8 cellular contexts compared by ENCODE assay signal in genomic region chr4:182806259-182807252, GRCh38.
DNase-seq lines count a peak whose midpoint lies in the region; ATAC-seq and TF ChIP-seq lines count a peak whose summit lies in the region.

No MANE protein-coding gene starts in this region.

- peak overlapping the region; percentile 34 to 75 (median 58) for H3K4me3 ChIP-seq in dorsolateral prefrontal cortex
- no peak overlapping the region for H3K4me3 ChIP-seq in lower leg skin (ENCODE audit: low read depth, poor library complexity, severe bottlenecking)

- H3K27ac ChIP-seq in dorsolateral prefrontal cortex = peak overlapping the region in 7 of 59 donors; percentile 38 to 73 (median 50)

- H3K27me3 ChIP-seq in dorsolateral prefrontal cortex = peaks cover 0 to 4% (median 0%) of the 10 kb centered on the region in 45 donors

- intact Hi-C loops in dorsolateral prefrontal cortex (cut with DNase I) (loop anchor here (10.0 kb wide), 4 partner anchors 322 to 1662 kb away; no protein-coding TSS in a partner anchor), lower leg skin (cut with DNase I; ENCODE audit: low total_unique reads) (loop anchor here (10.0 kb wide), 1 partner anchor 332 kb away; no protein-coding TSS in a partner anchor)

- POLR2A ChIA-PET in activated CD4-positive, alpha-beta T cell treated with anti-CD3 and anti-CD28 coated beads, Interleukin-2, amount 10 ng/mL, durations not matched to agents 7 days and 5 days (lab: Charles Lee) = no interaction called here

- peaks cover 5% of the 10 kb centered on the region for H3K4me1 Mint-ChIP-seq in activated CD4-positive, alpha-beta T cell treated with anti-CD3 and anti-CD28 coated beads, Interleukin-2, amount 10 ng/mL, durations not matched to agents 7 days and 5 days

- TF ChIP-seq CTCF in GM13977 (IDR thresholded peaks at IDR 0.05; ENCODE audit: extremely low read depth, insufficient read depth, missing control alignments) = peak; percentile 91
- TF ChIP-seq CTCF in dorsolateral prefrontal cortex (IDR thresholded peaks at IDR 0.05 in 54 of 56, conservative IDR thresholded peaks at IDR 0.05 in 2 of 56; ENCODE audit: low read depth in 1 of 56, partially characterized antibody in 56 of 56) = peak; percentile 58 to 97 (median 86)
- TF ChIP-seq CTCF in lower leg skin (IDR thresholded peaks at IDR 0.05) = no peak

- CTCF ChIA-PET in activated CD4-positive, alpha-beta T cell treated with anti-CD3 and anti-CD28 coated beads, Interleukin-2, amount 10 ng/mL, durations not matched to agents 7 days and 5 days (lab: Charles Lee) = interaction anchor here (0.6 to 0.7 kb wide), 2 partner anchors 366 to 923 kb away, joined by 3 to 4 read pairs; no protein-coding TSS in a partner anchor

- H3K4me3 Mint-ChIP-seq in activated CD4-positive, alpha-beta T cell treated with anti-CD3 and anti-CD28 coated beads, Interleukin-2, amount 10 ng/mL, durations not matched to agents 7 days and 5 days = peak overlapping the region; percentile 32

- peak; percentile 62 for ATAC-seq in HG02884 (IDR thresholded peaks at IDR 0.05; ENCODE audit: unreplicated experiment)

- in situ Hi-C loops in GM13977 (cut with MboI; ENCODE audit: low pct_unique_long_range_greater_than_20kb, low sequenced_read_pairs, unreplicated experiment) = loop anchor here (10.0 kb wide), 1 partner anchor 342 kb away; no protein-coding TSS in a partner anchor

- peak; percentile 77 for DNase-seq in 8988T
- DNase-seq in GM13977 (ENCODE audit: low spot score) = peak; percentile 87
- peak; percentile 33 for DNase-seq in NCI-H2196 treated with DMSO at 0.1 percent for 48 hours (lab: John Stamatoyannopoulos, UW; ENCODE audit: unreplicated experiment)
- peak; percentile 62 for DNase-seq in activated CD4-positive, alpha-beta T cell treated with anti-CD3 and anti-CD28 coated beads, Interleukin-2, amount 10 ng/mL, durations not matched to agents 7 days and 5 days
- DNase-seq in dorsolateral prefrontal cortex = peak; percentile 58 to 84 (median 68)
- DNase-seq in lower leg skin (ENCODE audit: low spot score in 2 of 2) = peak; percentile 39 to 94
- DNase-seq in stimulated activated CD4-positive, alpha-beta T cell treated with anti-CD3 and anti-CD28 coated beads, Interleukin-4, amount 100 ng/mL, for 24 hours = peak; percentile 59

- 14 to 22% methylated on average over 55 to 60 of the region's 68 CpGs for WGBS in lower leg skin, 2 donors

- TF ChIP-seq POLR2A in lower leg skin (IDR thresholded peaks at IDR 0.05) = no peak

- H3K27ac Mint-ChIP-seq in activated CD4-positive, alpha-beta T cell treated with anti-CD3 and anti-CD28 coated beads, Interleukin-2, amount 10 ng/mL, durations not matched to agents 7 days and 5 days = peak overlapping the region; percentile 75

- H3K27me3 Mint-ChIP-seq in activated CD4-positive, alpha-beta T cell treated with anti-CD3 and anti-CD28 coated beads, Interleukin-2, amount 10 ng/mL, durations not matched to agents 7 days and 5 days = peaks cover 6% of the 10 kb centered on the region

- H3K9me3 Mint-ChIP-seq in activated CD4-positive, alpha-beta T cell treated with anti-CD3 and anti-CD28 coated beads, Interleukin-2, amount 10 ng/mL, durations not matched to agents 7 days and 5 days = peaks cover 8% of the 10 kb centered on the region

- H3K36me3 Mint-ChIP-seq in activated CD4-positive, alpha-beta T cell treated with anti-CD3 and anti-CD28 coated beads, Interleukin-2, amount 10 ng/mL, durations not matched to agents 7 days and 5 days (ENCODE audit: low read depth) = no peaks in the 10 kb centered on the region

Comparison
In these comparisons a context has a peak if more than half of its experiments do, and no peak if none do; other contexts are left out.
1. DNase-seq: peak in every context shown above with its lines; median percentile 87 in GM13977; 77 in 8988T; 68 in dorsolateral prefrontal cortex; 66 in lower leg skin; 62 in activated CD4-positive, alpha-beta T cell treated with anti-CD3 and anti-CD28 coated beads, Interleukin-2, amount 10 ng/mL, durations not matched to agents 7 days and 5 days; 59 in stimulated activated CD4-positive, alpha-beta T cell treated with anti-CD3 and anti-CD28 coated beads, Interleukin-4, amount 100 ng/mL, for 24 hours; 33 in NCI-H2196 treated with DMSO at 0.1 percent for 48 hours.
2. CTCF ChIP-seq: peak in GM13977 (single experiment) and dorsolateral prefrontal cortex (56 of 56); none in lower leg skin (0 of 3).